In the genomic region with DNA sequence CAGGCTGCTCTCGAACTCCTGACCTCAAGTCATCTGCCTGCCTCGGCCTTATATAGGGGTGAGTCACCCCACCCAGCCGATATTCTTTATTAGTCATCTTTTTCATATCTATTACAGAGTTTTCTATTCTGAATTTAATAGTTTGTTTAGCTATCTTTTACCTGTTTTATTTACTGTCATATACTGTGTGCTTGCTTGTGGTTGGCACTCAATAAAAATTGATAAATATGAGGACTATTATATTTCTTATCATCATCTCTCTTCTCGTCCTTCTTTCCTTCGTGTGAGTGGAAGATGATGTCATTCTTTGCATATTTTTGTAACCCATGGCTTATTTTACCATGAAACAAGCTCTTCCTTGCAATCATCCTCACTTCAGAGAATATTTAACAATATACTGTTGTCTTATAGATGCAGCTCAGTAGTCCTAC, we compare ENCODE assay signal across 22 cellular contexts.
A peak's percentile ranks its signal among the peaks of the same experiment; 100 is the strongest.
DNase-seq lines count a peak whose midpoint lies in the region; ATAC-seq and TF ChIP-seq lines count a peak whose summit lies in the region.
"Had no signal": no experiment of that assay in that cellular context is flagged by ENCODE, and none has a peak within 500 bp of the region (broad histone marks: within the 10 kb centered on the region; RNA-seq: fewer than 3 reads in every experiment).

No MANE protein-coding gene starts in this region.

- H3K36me3 ChIP-seq in breast epithelium (no peaks in the 10 kb centered on the region), fibroblast of lung (ENCODE audit: control insufficient read depth, insufficient read depth, low read length) (no peaks in the 10 kb centered on the region), esophagus squamous epithelium (no peaks in the 10 kb centered on the region)
- H3K36me3 ChIP-seq: prostate gland, tibial artery had no signal

- no peaks in the 10 kb centered on the region for H4K20me1 ChIP-seq in fibroblast of lung (ENCODE audit: control insufficient read depth, extremely low read depth, insufficient read depth, low read length)

- CTCF ChIA-PET in MCF 10A (lab: Yijun Ruan, JAX) (interaction anchor here (0.6 to 1.6 kb wide), 4 partner anchors 9 to 265 kb away, joined by 3 to 6 read pairs (median 3); a partner anchor contains a TSS), activated B cell treated with CpG ODN at 0.5 μM for 24 hours (lab: Charles Lee) (no interaction called here)

- POLR2A ChIA-PET in MCF 10A (lab: Yijun Ruan, JAX) (interaction anchor here (1.1 to 1.9 kb wide), 2 partner anchors 9 to 20 kb away, joined by 3 to 9 read pairs; no protein-coding TSS in a partner anchor), activated B cell treated with CpG ODN at 0.5 μM for 24 hours (lab: Charles Lee) (interaction anchor here (0.8 kb wide), 1 partner anchor 33 kb away, joined by 4 read pairs; no protein-coding TSS in a partner anchor)

- H3K27ac Mint-ChIP-seq in MCF 10A (ENCODE audit: low read depth, unreplicated experiment) (peak overlapping the region; percentile 80), activated B cell treated with CpG ODN at 0.5 μM for 24 hours (peak overlapping the region; percentile 46)
- H3K27ac Mint-ChIP-seq: activated CD4-positive, alpha-beta T cell treated with anti-CD3 and anti-CD28 coated beads for 36 hours had no signal

- H3K79me2 ChIP-seq in fibroblast of lung (ENCODE audit: control insufficient read depth, insufficient read depth, low read length) = no peaks in the 10 kb centered on the region

- H2AFZ ChIP-seq in fibroblast of lung (ENCODE audit: low read length) = no peak overlapping the region

- TF ChIP-seq CTCF in MCF 10A (IDR thresholded peaks at IDR 0.05; ENCODE audit: unreplicated experiment) (no peak), breast epithelium (IDR thresholded peaks at IDR 0.05) (no peak), activated B cell treated with CpG ODN at 0.5 μM for 24 hours (IDR thresholded peaks at IDR 0.05) (no peak), fibroblast of lung (conservative IDR thresholded peaks at IDR 0.05 in 1 of 2, IDR thresholded peaks at IDR 0.05 in 1 of 2; ENCODE audit: low read depth in 1 of 2, low read length in 2 of 2) (no peak), esophagus squamous epithelium (IDR thresholded peaks at IDR 0.05) (no peak)

- H3K27ac ChIP-seq in breast epithelium (no peak overlapping the region), fibroblast of lung (ENCODE audit: insufficient read depth, low read length) (no peak overlapping the region), esophagus squamous epithelium (no peak overlapping the region)
- H3K27ac ChIP-seq: 22Rv1, prostate gland had no signal

- no peak overlapping the region for H3K4me3 Mint-ChIP-seq in MCF 10A (ENCODE audit: unreplicated experiment)
- H3K4me3 Mint-ChIP-seq in activated B cell treated with CpG ODN at 0.5 μM for 24 hours = no peak overlapping the region
- H3K4me3 Mint-ChIP-seq: activated CD4-positive, alpha-beta T cell treated with anti-CD3 and anti-CD28 coated beads for 36 hours; H9; nephron had no signal

- H3K9me3 ChIP-seq in breast epithelium (no peaks in the 10 kb centered on the region), fibroblast of lung (ENCODE audit: control insufficient read depth, insufficient read depth, low read depth, low read length) (no peaks in the 10 kb centered on the region), esophagus squamous epithelium (no peaks in the 10 kb centered on the region)
- H3K9me3 ChIP-seq: prostate gland, tibial artery had no signal

- H3K36me3 Mint-ChIP-seq in MCF 10A (ENCODE audit: insufficient read depth, unreplicated experiment) (peaks cover 6% of the 10 kb centered on the region), activated B cell treated with CpG ODN at 0.5 μM for 24 hours (ENCODE audit: low read depth) (peaks cover 22% of the 10 kb centered on the region)

- no peaks in the 10 kb centered on the region for H3K27me3 ChIP-seq in breast epithelium
- no peaks in the 10 kb centered on the region for H3K27me3 ChIP-seq in fibroblast of lung (ENCODE audit: control insufficient read depth, insufficient read depth, low read length)
- no peaks in the 10 kb centered on the region for H3K27me3 ChIP-seq in esophagus squamous epithelium
- H3K27me3 ChIP-seq: tibial artery had no signal

- no peak overlapping the region for H3K4me3 ChIP-seq in breast epithelium
- no peak overlapping the region for H3K4me3 ChIP-seq in fibroblast of lung (replicated peaks in 1 of 4; ENCODE audit: control extremely low read depth in 1 of 4, insufficient read depth in 1 of 4, low read depth in 3 of 4, low read length in 4 of 4)
- no peak overlapping the region for H3K4me3 ChIP-seq in esophagus squamous epithelium
- H3K4me3 ChIP-seq: prostate gland, tibial artery had no signal

- 49 to 58% methylated on average over 5 of the region's 5 CpGs for WGBS in esophagus squamous epithelium, 2 donors

- TF ChIP-seq POLR2A in breast epithelium (IDR thresholded peaks at IDR 0.05) (no peak), esophagus squamous epithelium (IDR thresholded peaks at IDR 0.05) (no peak)

- H3K4me1 Mint-ChIP-seq in MCF 10A (ENCODE audit: insufficient read depth, unreplicated experiment) (peaks cover 48% of the 10 kb centered on the region), activated B cell treated with CpG ODN at 0.5 μM for 24 hours (peaks cover 82% of the 10 kb centered on the region)
- H3K4me1 Mint-ChIP-seq: activated CD4-positive, alpha-beta T cell treated with anti-CD3 and anti-CD28 coated beads for 36 hours had no signal

- intact Hi-C loops in MCF 10A (cut with micrococcal nuclease) (loop anchor here (10.0 kb wide), 1 partner anchor 196 kb away; no protein-coding TSS in a partner anchor), breast epithelium (cut with DNase I; ENCODE audit: low total_unique reads) (no loop called here), activated B cell treated with CpG ODN at 0.5 μM for 24 hours (cut with micrococcal nuclease) (no loop called here), esophagus squamous epithelium (cut with DNase I) (no loop called here)

- H3K9me3 Mint-ChIP-seq in MCF 10A (ENCODE audit: unreplicated experiment) (no peaks in the 10 kb centered on the region), activated B cell treated with CpG ODN at 0.5 μM for 24 hours (no peaks in the 10 kb centered on the region)
- H3K9me3 Mint-ChIP-seq: H9, nephron had no signal

- no TSS peak for BruUV-seq in MCF 10A (replicated peaks; lab: Mats Ljungman, UMichigan)

- H3K9ac ChIP-seq in fibroblast of lung (ENCODE audit: insufficient read depth, low read length) = no peak overlapping the region

- peak overlapping the region; percentile 7 for H3K4me2 ChIP-seq in fibroblast of lung (ENCODE audit: extremely low read depth, insufficient read depth, low read length)

- no peak for ATAC-seq in activated B cell treated with CpG ODN at 0.5 μM for 24 hours (ENCODE audit: low read depth)
- ATAC-seq in GM21526 (IDR thresholded peaks at IDR 0.05; ENCODE audit: low FRiP score, unreplicated experiment) = no peak
- ATAC-seq: activated CD4-positive, alpha-beta T cell treated with anti-CD3 and anti-CD28 coated beads for 36 hours had no signal

- H3K4me1 ChIP-seq in breast epithelium (no peaks in the 10 kb centered on the region), fibroblast of lung (ENCODE audit: control insufficient read depth, extremely low read depth, insufficient read depth, low read length) (peaks cover 8% of the 10 kb centered on the region), esophagus squamous epithelium (peaks cover 6 to 57% (median 35%) of the 10 kb centered on the region in 3 donors)
- H3K4me1 ChIP-seq: prostate gland had no signal

- no peaks in the 10 kb centered on the region for H3K27me3 Mint-ChIP-seq in MCF 10A (ENCODE audit: insufficient read depth, unreplicated experiment)
- H3K27me3 Mint-ChIP-seq in activated B cell treated with CpG ODN at 0.5 μM for 24 hours = no peaks in the 10 kb centered on the region
- H3K27me3 Mint-ChIP-seq: activated CD4-positive, alpha-beta T cell treated with anti-CD3 and anti-CD28 coated beads for 36 hours had no signal

- DNase-seq in MCF 10A (ENCODE audit: unreplicated experiment) = no peak
- no peak for DNase-seq in breast epithelium (ENCODE audit: low spot score in 2 of 2)
- DNase-seq in activated B cell treated with CpG ODN at 0.5 μM for 24 hours = no peak
- peak; percentile 39 to 60 for DNase-seq in fibroblast of lung (ENCODE audit: low read depth in 2 of 2)
- DNase-seq in NK-92 treated with Interleukin-12 subunit alpha and Interleukin-12 subunit beta, amount 100 ng/mL, for 24 hours (lab: John Stamatoyannopoulos, UW) = no peak
- no peak for DNase-seq in esophagus squamous epithelium (lab: John Stamatoyannopoulos, UW)
- DNase-seq in epidermal melanocyte (ENCODE audit: insufficient read length, low spot score) = no peak
- DNase-seq: activated CD4-positive, alpha-beta T cell treated with anti-CD3 and anti-CD28 coated beads for 36 hours; activated effector memory CD4-positive, alpha-beta T cell treated with Interleukin-2 at 50 U/mL for 16 hours; amniotic stem cell; C1 segment of cervical spinal cord; cortex of kidney; DMS 273 treated with DMSO at 0.1 percent for 48 hours; H9; islet precursor cell; NCI-H146; NCI-H446; tibial artery had no signal

Comparison
In these comparisons a context has a peak if more than half of its experiments do, and no peak if none do; other contexts are left out.
1. DNase-seq: peak in fibroblast of lung (2 of 2); none in MCF 10A (single experiment), breast epithelium (0 of 2), activated B cell treated with CpG ODN at 0.5 μM for 24 hours (single experiment), NK-92 treated with Interleukin-12 subunit alpha and Interleukin-12 subunit beta, amount 100 ng/mL, for 24 hours (single experiment), esophagus squamous epithelium (single experiment) and epidermal melanocyte (single experiment).